24 cellular contexts compared by ENCODE assay signal in the genomic region with DNA sequence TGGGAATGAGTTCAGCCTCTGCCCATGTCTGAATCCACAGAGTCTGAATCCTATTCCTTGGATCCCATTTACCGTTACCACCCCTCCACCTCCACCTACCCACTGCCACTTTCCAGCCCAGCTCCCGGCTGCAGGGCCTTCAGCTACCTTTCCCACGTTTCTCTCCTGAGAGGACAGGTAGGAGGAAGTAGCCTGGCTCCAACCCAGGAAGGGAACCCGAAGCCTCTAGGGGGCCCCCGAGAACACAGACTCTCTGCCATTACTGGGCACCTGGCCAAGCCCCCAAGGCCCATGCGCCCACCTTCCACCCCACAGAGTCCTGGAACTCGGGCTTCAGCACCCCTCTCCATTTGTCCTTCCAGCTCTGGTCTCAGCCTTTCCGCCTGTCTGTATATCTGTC.
DNase-seq lines count a peak whose midpoint lies in the region; ATAC-seq, FAIRE-seq and TF ChIP-seq lines count a peak whose summit lies in the region.
"Had no signal": no experiment of that assay in that cellular context is flagged by ENCODE, and none has a peak within 500 bp of the region (broad histone marks: within the 10 kb centered on the region; RNA-seq: fewer than 3 reads in every experiment).

No MANE protein-coding gene starts in this region.

- H3K4me3 ChIP-seq in bronchial epithelial cell (ENCODE audit: low read depth, low read length): no peak overlapping the region
- H3K4me3 ChIP-seq: hepatocyte, Peyer's patch, SK-N-MC, transverse colon had no signal

- DNase-seq in D721Med (ENCODE audit: insufficient read length, low spot score) (no peak), NCI-H69 (lab: John Stamatoyannopoulos, UW) (peak; percentile 29), bronchial epithelial cell (ENCODE audit: low read depth) (no peak), SKM-1 (lab: John Stamatoyannopoulos, UW; ENCODE audit: unreplicated experiment) (no peak)
- DNase-seq in activated T-cell treated with anti-CD3 and anti-CD28 coated beads, Interleukin-2, amount 50 U/mL, for 48 hours: no peak
- DNase-seq: activated CD4-positive, alpha-beta memory T cell treated with anti-CD3 and anti-CD28 coated beads for 36 hours; activated CD4-positive, CD25-positive, alpha-beta regulatory T cell; activated naive CD4-positive, alpha-beta T cell treated with anti-CD3 and anti-CD28 coated beads for 36 hours; anterior cingulate cortex; CD4-positive, CD25-positive, alpha-beta regulatory T cell; DMS53; GOT3; NCI-H510A treated with DMSO at 0.1 percent for 48 hours; Peyer's patch; stimulated activated CD4-positive, alpha-beta T cell treated with anti-CD3 and anti-CD28 coated beads, Interleukin-4, amount 100 ng/mL, for 24 hours; T-helper 9 cell; transverse colon had no signal

- TF ChIP-seq CTCF in D721Med (IDR thresholded peaks at IDR 0.05; ENCODE audit: insufficient read depth, missing control alignments) (peak; percentile 1), GM12873 (IDR thresholded peaks at IDR 0.05; ENCODE audit: insufficient read depth, low read depth, low read length, missing control alignments) (peak; percentile 45), bronchial epithelial cell (IDR thresholded peaks at IDR 0.05; ENCODE audit: insufficient read depth, low read length, severe bottlenecking) (peak; percentile 15)

- ATAC-seq in GM18498 (IDR thresholded peaks at IDR 0.05; ENCODE audit: unreplicated experiment): no peak
- no peak for ATAC-seq in GM18517 (IDR thresholded peaks at IDR 0.05; ENCODE audit: unreplicated experiment)

- H3K36me3 ChIP-seq in bronchial epithelial cell (ENCODE audit: control insufficient read depth, insufficient read depth, low read length): no peaks in the 10 kb centered on the region
- H3K36me3 ChIP-seq: Peyer's patch, transverse colon had no signal

- FAIRE-seq in D721Med (lab: Jason Lieb, UNC) (no peak), bronchial epithelial cell (lab: Jason Lieb, UNC) (no peak)
- FAIRE-seq: GM19239, islet of Langerhans had no signal

- H3K27me3 ChIP-seq in bronchial epithelial cell (ENCODE audit: control insufficient read depth, insufficient read depth, low read length): peaks cover 3% of the 10 kb centered on the region
- H3K27me3 ChIP-seq: hepatocyte, Peyer's patch, transverse colon had no signal
